Comparison of ENCODE assay signal across 1 cellular context in genomic region chr6:28266962-28267694, GRCh38.
TF ChIP-seq lines count a peak whose summit lies in the region.

Gene ZSCAN26 (plus strand): TSS chr6:28267143. CDS start chr6:28271920, 4,777 bp downstream.

TF ChIP-seq in HepG2, 621 proteins besides CTCF, POLR2A, EP300 and RAD21 (continued from another document and continues in another):
- no peak for TF ChIP-seq PRDM15 (CRISPR knock-in tag; IDR thresholded peaks at IDR 0.05)
- TF ChIP-seq ZNF143 (CRISPR knock-in tag; IDR thresholded peaks at IDR 0.05) = no peak
- 0 out of 2 replicates have a peak, but pooled peaks have one; percentile 48 for TF ChIP-seq NCOR1 (IDR thresholded peaks at IDR 0.05; ENCODE audit: borderline replicate concordance, low read length)
- TF ChIP-seq GFI1 (CRISPR knock-in tag; IDR thresholded peaks at IDR 0.05; ENCODE audit: borderline replicate concordance) = 0 out of 2 replicates have a peak, but pooled peaks have one; percentile 37
- no peak; the same call in 1 of the 2 replicates for TF ChIP-seq HMG20A (CRISPR knock-in tag; IDR thresholded peaks at IDR 0.05; ENCODE audit: borderline replicate concordance)
- peak; percentile 96 for TF ChIP-seq KLF12 (CRISPR knock-in tag; IDR thresholded peaks at IDR 0.05; ENCODE audit: borderline replicate concordance)
- no peak for TF ChIP-seq ZBTB2 (CRISPR knock-in tag; IDR thresholded peaks at IDR 0.05; ENCODE audit: low read depth)
- no peak for TF ChIP-seq ZXDC (CRISPR knock-in tag; IDR thresholded peaks at IDR 0.05)
- peak; percentile 46 for TF ChIP-seq CEBPG (CRISPR knock-in tag; IDR thresholded peaks at IDR 0.05)
- peak; percentile 96; the same call in 1 of the 2 replicates for TF ChIP-seq ZNF598 (CRISPR knock-in tag; IDR thresholded peaks at IDR 0.05; ENCODE audit: borderline replicate concordance)
- no peak for TF ChIP-seq ZNF513 (CRISPR knock-in tag; conservative IDR thresholded peaks at IDR 0.05)
- no peak for TF ChIP-seq ZBTB14 (CRISPR knock-in tag; IDR thresholded peaks at IDR 0.05)
- TF ChIP-seq RNF2 (conservative IDR thresholded peaks at IDR 0.05; ENCODE audit: low read depth) = peak; percentile 89
- no peak for TF ChIP-seq NR3C1 (CRISPR knock-in tag; IDR thresholded peaks at IDR 0.05)
- TF ChIP-seq ZNF674 (CRISPR knock-in tag; IDR thresholded peaks at IDR 0.05; ENCODE audit: low read depth) = no peak
- TF ChIP-seq ATF2 (CRISPR knock-in tag; IDR thresholded peaks at IDR 0.05) = peak; percentile 82
- TF ChIP-seq NBN (conservative IDR thresholded peaks at IDR 0.05) = 0 out of 2 replicates have a peak, but pooled peaks have one; percentile 16
- peak; percentile 59 for TF ChIP-seq PAXIP1 (CRISPR knock-in tag; conservative IDR thresholded peaks at IDR 0.05)
- 0 out of 2 replicates have a peak, but pooled peaks have one; percentile 63 for TF ChIP-seq ZNF816 (CRISPR knock-in tag; IDR thresholded peaks at IDR 0.05; ENCODE audit: borderline replicate concordance)
- TF ChIP-seq IRF9 (CRISPR knock-in tag; IDR thresholded peaks at IDR 0.05; ENCODE audit: borderline replicate concordance) = peak; percentile 57; the same call in 1 of the 2 replicates
- TF ChIP-seq ONECUT2 (CRISPR knock-in tag; IDR thresholded peaks at IDR 0.05) = 0 out of 2 replicates have a peak, but pooled peaks have one; percentile 46
- no peak for TF ChIP-seq SNRNP70 (IDR thresholded peaks at IDR 0.05; ENCODE audit: low read depth, low read length)
- TF ChIP-seq ZNF670 (CRISPR knock-in tag; IDR thresholded peaks at IDR 0.05; ENCODE audit: borderline replicate concordance) = peak; percentile 89; the same call in 1 of the 2 replicates
- no peak for TF ChIP-seq ELK4 (CRISPR knock-in tag; IDR thresholded peaks at IDR 0.05; ENCODE audit: borderline replicate concordance)
- TF ChIP-seq YEATS4 (CRISPR knock-in tag; IDR thresholded peaks at IDR 0.05; ENCODE audit: borderline replicate concordance) = peak; percentile 95
- TF ChIP-seq SIX1 (CRISPR knock-in tag; IDR thresholded peaks at IDR 0.05; ENCODE audit: borderline replicate concordance) = no peak
- TF ChIP-seq IKZF4 (CRISPR knock-in tag; IDR thresholded peaks at IDR 0.05; ENCODE audit: borderline replicate concordance, low read depth, not compliant biosample characterization) = peak; percentile 46
- no peak for TF ChIP-seq RERE (CRISPR knock-in tag; IDR thresholded peaks at IDR 0.05; ENCODE audit: low read depth)
